In genomic region chr4:42655248-42655647, GRCh38 we compare ENCODE assay signal across 8 cellular contexts. TPM values are rescaled to one million over a fixed set of nuclear protein-coding genes. Genes with fewer than 3 reads are reported as not detected.
A peak's percentile ranks its signal among the peaks of the same experiment; 100 is the strongest.
DNase-seq lines count a peak whose midpoint lies in the region; ATAC-seq and TF ChIP-seq lines count a peak whose summit lies in the region.

No MANE protein-coding gene starts in this region.

- intact Hi-C loops in A673 (cut with micrococcal nuclease; ENCODE audit: unreplicated experiment) (no loop called here), lower leg skin (cut with DNase I; ENCODE audit: low total_unique reads) (no loop called here)

- H3K4me1 Mint-ChIP-seq in activated naive CD8-positive, alpha-beta T cell treated with anti-CD3 and anti-CD28 coated beads, Interleukin-2, amount 10 ng/mL, durations not matched to agents 7 days and 5 days, result peaks cover 40% of the 10 kb centered on the region
- peaks cover 41 to 48% (median 44%) of the 10 kb centered on the region in 3 donors for H3K4me1 Mint-ChIP-seq in naive B cell

- no TSS peak for BruUV-seq in A673 (replicated peaks; lab: Mats Ljungman, UMichigan)

- peak overlapping the region; percentile 88 for H3K4me2 ChIP-seq in BLaER1

- H3K27ac ChIP-seq in BLaER1 (peak overlapping the region; percentile 99), A673 (ENCODE audit: low read depth, low read length, poor library complexity, severe bottlenecking) (no peak overlapping the region)

- peak overlapping the region; percentile 95 for H3K27ac Mint-ChIP-seq in activated naive CD8-positive, alpha-beta T cell treated with anti-CD3 and anti-CD28 coated beads, Interleukin-2, amount 10 ng/mL, durations not matched to agents 7 days and 5 days
- peak overlapping the region; percentile 17 to 98 (median 96) for H3K27ac Mint-ChIP-seq in naive B cell

- TF ChIP-seq CTCF in A673 (conservative IDR thresholded peaks at IDR 0.05; ENCODE audit: low read depth, low read length), result no peak
- no peak for TF ChIP-seq CTCF in lower leg skin (IDR thresholded peaks at IDR 0.05)

- H3K36me3 ChIP-seq in BLaER1 (peaks cover 16% of the 10 kb centered on the region), A673 (ENCODE audit: insufficient read depth, low read length, poor library complexity, severe bottlenecking) (no peaks in the 10 kb centered on the region)

- peaks cover 32% of the 10 kb centered on the region for H3K36me3 Mint-ChIP-seq in activated naive CD8-positive, alpha-beta T cell treated with anti-CD3 and anti-CD28 coated beads, Interleukin-2, amount 10 ng/mL, durations not matched to agents 7 days and 5 days
- H3K36me3 Mint-ChIP-seq in naive B cell, result peaks cover 19 to 32% of the 10 kb centered on the region in 2 donors

- H3K4me3 Mint-ChIP-seq in activated naive CD8-positive, alpha-beta T cell treated with anti-CD3 and anti-CD28 coated beads, Interleukin-2, amount 10 ng/mL, durations not matched to agents 7 days and 5 days, result peak overlapping the region; percentile 92
- H3K4me3 Mint-ChIP-seq in naive B cell, result peak overlapping the region; percentile 94 to 100 (median 99)

- 87 to 94% methylated on average over 1 of the region's 1 CpG for WGBS in lower leg skin, 2 donors

- DNase-seq in activated naive CD8-positive, alpha-beta T cell treated with anti-CD3 and anti-CD28 coated beads, Interleukin-2, amount 10 ng/mL, durations not matched to agents 7 days and 5 days, result no peak
- DNase-seq in naive B cell (no peak), pons (ENCODE audit: low spot score) (no peak), A673 (ENCODE audit: low spot score) (no peak), lower leg skin (ENCODE audit: low spot score in 2 of 2) (no peak)

- TF ChIP-seq POLR2A in lower leg skin (IDR thresholded peaks at IDR 0.05), result no peak

- H3K27me3 ChIP-seq in BLaER1, result no peaks in the 10 kb centered on the region
- H3K27me3 ChIP-seq in A673 (replicated peaks; ENCODE audit: insufficient read depth, low read depth, low read length, poor library complexity), result peaks cover 15% of the 10 kb centered on the region

- H4K20me1 ChIP-seq in BLaER1, result no peaks in the 10 kb centered on the region

- peak overlapping the region; percentile 98 for H3K9ac ChIP-seq in BLaER1

- peaks cover 13% of the 10 kb centered on the region for H3K9me3 Mint-ChIP-seq in activated naive CD8-positive, alpha-beta T cell treated with anti-CD3 and anti-CD28 coated beads, Interleukin-2, amount 10 ng/mL, durations not matched to agents 7 days and 5 days
- H3K9me3 Mint-ChIP-seq in naive B cell, result peaks cover 2 to 14% (median 5%) of the 10 kb centered on the region in 7 donors

- peaks cover 1% of the 10 kb centered on the region for H3K27me3 Mint-ChIP-seq in activated naive CD8-positive, alpha-beta T cell treated with anti-CD3 and anti-CD28 coated beads, Interleukin-2, amount 10 ng/mL, durations not matched to agents 7 days and 5 days
- H3K27me3 Mint-ChIP-seq in naive B cell, result no peaks in the 10 kb centered on the region

- CTCF ChIA-PET in A673 (lab: Charles Lee), result no interaction called here

- H3K4me1 ChIP-seq in BLaER1 (peaks cover 34% of the 10 kb centered on the region), A673 (ENCODE audit: insufficient read depth, low read length, poor library complexity, severe bottlenecking) (no peaks in the 10 kb centered on the region)

- POLR2A ChIA-PET in activated naive CD8-positive, alpha-beta T cell treated with anti-CD3 and anti-CD28 coated beads, Interleukin-2, amount 10 ng/mL, durations not matched to agents 7 days and 5 days (lab: Charles Lee), result interaction anchor here (2.4 to 4.3 kb wide), 4 partner anchors 13 to 28 kb away, joined by 12 to 112 read pairs (median 52); no protein-coding TSS in a partner anchor
- POLR2A ChIA-PET in A673 (lab: Charles Lee; ENCODE audit: low non-redundant PET), result no interaction called here

- ATAC-seq in GM21717 (IDR thresholded peaks at IDR 0.05; ENCODE audit: unreplicated experiment) (peak; percentile 14), naive B cell (ENCODE audit: low read depth in 2 of 2) (no peak), HG02642 (IDR thresholded peaks at IDR 0.05; ENCODE audit: poor library complexity, unreplicated experiment) (no peak)
- no peak for ATAC-seq in activated naive CD8-positive, alpha-beta T cell treated with anti-CD3 and anti-CD28 coated beads, Interleukin-2, amount 10 ng/mL, durations not matched to agents 7 days and 5 days (ENCODE audit: low read depth)

- peaks cover 21% of the 10 kb centered on the region for H3K9me3 ChIP-seq in BLaER1
- H3K9me3 ChIP-seq in A673 (ENCODE audit: low read depth, low read length, poor library complexity, severe bottlenecking), result no peaks in the 10 kb centered on the region

- H3K4me3 ChIP-seq in BLaER1 (peak overlapping the region; percentile 94), A673 (ENCODE audit: low read depth, low read length, poor library complexity, severe bottlenecking) (no peak overlapping the region), lower leg skin (ENCODE audit: low read depth, poor library complexity, severe bottlenecking) (no peak overlapping the region)

RNA-seq across cellular contexts. Expression of gene ATP8A1, which starts 1.7 kb away (rescaled TPM):
- total RNA-seq in activated naive CD8-positive, alpha-beta T cell treated with anti-CD3 and anti-CD28 coated beads, Interleukin-2, amount 10 ng/mL, durations not matched to agents 7 days and 5 days, result 10 to 100 TPM; 55.3 to 56.3 TPM
- polyA plus RNA-seq in naive B cell (ENCODE audit: low read depth in 6 of 6), result 10 to 100 TPM; 16.7 to 31.0 (median 22.2) TPM
- total RNA-seq in A673 (2021) (0.28 and 0.90 TPM in 2 replicates), lower leg skin (10 to 100 TPM in 1 of 4 donors, 1 to 10 TPM in 3; 4.9 to 13.8 (median 5.2) TPM)
